24 cellular contexts compared by ENCODE assay signal in the genomic region with DNA sequence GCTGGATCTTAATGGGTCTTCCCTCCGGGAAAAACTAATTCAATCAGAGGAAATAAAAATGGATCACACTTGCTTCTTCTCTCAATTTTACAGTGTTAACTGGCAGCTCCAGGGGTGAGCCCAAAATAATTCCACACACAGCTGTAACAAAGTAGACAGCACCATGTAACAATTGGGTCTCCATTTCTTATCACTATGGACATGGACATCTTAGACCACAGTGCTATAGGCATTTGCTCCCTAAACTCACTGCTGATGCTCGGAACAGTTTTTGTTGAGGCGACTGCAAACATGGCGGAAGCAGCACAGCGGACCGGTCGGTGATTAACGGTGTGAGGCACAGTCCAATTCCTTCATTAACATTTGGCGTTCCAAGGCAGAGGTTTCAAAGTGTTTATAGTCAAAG.
"Had no signal": no experiment of that assay in that cellular context is flagged by ENCODE, and none has a peak within 500 bp of the region (broad histone marks: within the 10 kb centered on the region; RNA-seq: fewer than 3 reads in every experiment).

No MANE protein-coding gene starts in this region.

- H3K36me3 Mint-ChIP-seq: immature natural killer cell; naive thymus-derived CD8-positive, alpha-beta T cell; stimulated activated effector memory CD8-positive, alpha-beta T cell treated with anti-CD3 and anti-CD28 coated beads, Interleukin-12 subunit alpha, Interleukin-12 subunit beta, amount 100 ng/mL, for 72 hours had no signal

- DNase-seq: hypothalamus; immature natural killer cell; kidney; left colon; left lung; lower lobe of right lung; mammary epithelial cell; mesenchymal stem cell; naive thymus-derived CD8-positive, alpha-beta T cell; ovary; retina; right cardiac atrium; stimulated activated CD4-positive, alpha-beta T cell treated with anti-CD3 and anti-CD28 coated beads, Interleukin-4, amount 100 ng/mL, for 24 hours; stimulated activated naive CD4-positive, alpha-beta T cell; substantia nigra; tibial artery; trophoblast cell; upper lobe of right lung had no signal

- H3K9me3 Mint-ChIP-seq: immature natural killer cell; naive thymus-derived CD8-positive, alpha-beta T cell; nephron; stimulated activated effector memory CD8-positive, alpha-beta T cell treated with anti-CD3 and anti-CD28 coated beads, Interleukin-12 subunit alpha, Interleukin-12 subunit beta, amount 100 ng/mL, for 72 hours; stimulated activated naive CD8-positive, alpha-beta T cell treated with anti-CD3 and anti-CD28 coated beads, Interleukin-15, Interleukin-2, amounts not matched to agents 100 ng/mL and 50 ng/mL, for 24 hours had no signal

- H3K4me1 ChIP-seq: left lung, lower lobe of right lung, prostate gland, upper lobe of right lung had no signal

- H3K27me3 ChIP-seq: left lung, ovary, tibial artery, upper lobe of right lung had no signal

- H3K4me1 Mint-ChIP-seq: immature natural killer cell; stimulated activated effector memory CD8-positive, alpha-beta T cell treated with anti-CD3 and anti-CD28 coated beads, Interleukin-12 subunit alpha, Interleukin-12 subunit beta, amount 100 ng/mL, for 72 hours had no signal

- H3K27me3 Mint-ChIP-seq: naive thymus-derived CD8-positive, alpha-beta T cell; stimulated activated naive CD8-positive, alpha-beta T cell treated with anti-CD3 and anti-CD28 coated beads, Interleukin-15, Interleukin-2, amounts not matched to agents 100 ng/mL and 50 ng/mL, for 24 hours had no signal

- H3K4me3 Mint-ChIP-seq: immature natural killer cell; nephron; stimulated activated effector memory CD8-positive, alpha-beta T cell treated with anti-CD3 and anti-CD28 coated beads, Interleukin-12 subunit alpha, Interleukin-12 subunit beta, amount 100 ng/mL, for 72 hours; stimulated activated naive CD8-positive, alpha-beta T cell treated with anti-CD3 and anti-CD28 coated beads, Interleukin-15, Interleukin-2, amounts not matched to agents 100 ng/mL and 50 ng/mL, for 24 hours had no signal

- H3K4me3 ChIP-seq: left lung, lower lobe of right lung, ovary, prostate gland, skin epidermis, thoracic aorta, tibial artery, upper lobe of right lung had no signal

- H3K36me3 ChIP-seq: left lung, lower lobe of right lung, ovary, prostate gland, thoracic aorta, tibial artery, upper lobe of right lung had no signal

- H3K27ac ChIP-seq: left lung, lower lobe of right lung, ovary, prostate gland, skin epidermis, thoracic aorta, tibial artery, upper lobe of right lung had no signal

- H3K27ac Mint-ChIP-seq: immature natural killer cell; nephron; stimulated activated effector memory CD8-positive, alpha-beta T cell treated with anti-CD3 and anti-CD28 coated beads, Interleukin-12 subunit alpha, Interleukin-12 subunit beta, amount 100 ng/mL, for 72 hours; stimulated activated naive CD8-positive, alpha-beta T cell treated with anti-CD3 and anti-CD28 coated beads, Interleukin-15, Interleukin-2, amounts not matched to agents 100 ng/mL and 50 ng/mL, for 24 hours had no signal

- H3K9me3 ChIP-seq: left lung, lower lobe of right lung, ovary, prostate gland, thoracic aorta, tibial artery, upper lobe of right lung had no signal
